ENCODE assay signal across 12 cellular contexts in genomic region chr14:51248041-51248987, GRCh38. TPM values are rescaled to one million over a fixed set of nuclear protein-coding genes. Genes with fewer than 3 reads are reported as not detected.
DNase-seq lines count a peak whose midpoint lies in the region; ATAC-seq and TF ChIP-seq lines count a peak whose summit lies in the region.
"Had no signal": no experiment of that assay in that cellular context is flagged by ENCODE, and none has a peak within 500 bp of the region (broad histone marks: within the 10 kb centered on the region; RNA-seq: fewer than 3 reads in every experiment).

No MANE protein-coding gene starts in this region.

- no peak overlapping the region for H3K4me3 Mint-ChIP-seq in CD4-positive, alpha-beta T cell

- POLR2A ChIA-PET in CD4-positive, alpha-beta T cell (lab: Charles Lee) = no interaction called here

- intact Hi-C loops in CD4-positive, alpha-beta T cell (cut with DNase I, micrococcal nuclease) = loop anchor here in 1 of 2 experiments (10.0 kb wide), 1 partner anchor 1906 kb away; the partner anchor contains the start of gene DDHD1
- intact Hi-C loops in left lung (cut with DNase I) = no loop called here

- H3K4me3 ChIP-seq in GM12865 (ENCODE audit: low read depth, low read length) (no peak overlapping the region), left lung (no peak overlapping the region)
- H3K4me3 ChIP-seq: gastroesophageal sphincter had no signal

- peak; percentile 81 for ATAC-seq in GM19455 (IDR thresholded peaks at IDR 0.05; ENCODE audit: unreplicated experiment)
- ATAC-seq in HG03064 (IDR thresholded peaks at IDR 0.05; ENCODE audit: low read depth, unreplicated experiment) = peak; percentile 75
- no peak for ATAC-seq in CD4-positive, alpha-beta T cell (ENCODE audit: poor library complexity)
- ATAC-seq in left lung = no peak
- ATAC-seq: gastroesophageal sphincter had no signal

- peaks cover 0 to 10% of the 10 kb centered on the region in 2 donors for H3K4me1 ChIP-seq in left lung

- CTCF ChIA-PET in CD4-positive, alpha-beta T cell (lab: Charles Lee) = no interaction called here

- no peak overlapping the region for H3K27ac Mint-ChIP-seq in CD4-positive, alpha-beta T cell

- no peaks in the 10 kb centered on the region for H3K9me3 ChIP-seq in CD4-positive, alpha-beta T cell (ENCODE audit: control insufficient read depth, low read length)
- H3K9me3 ChIP-seq in left lung = no peaks in the 10 kb centered on the region
- H3K9me3 ChIP-seq: gastroesophageal sphincter, neutrophil had no signal

- H3K27ac ChIP-seq in caudate nucleus (ENCODE audit: low read depth, low read length) (peak overlapping the region; percentile 6), left lung (no peak overlapping the region)
- no peak overlapping the region for H3K27ac ChIP-seq in CD4-positive, alpha-beta T cell (ENCODE audit: low read depth, low read length)
- H3K27ac ChIP-seq: gastroesophageal sphincter, neutrophil had no signal

- H3K36me3 Mint-ChIP-seq in CD4-positive, alpha-beta T cell (ENCODE audit: low read depth) = peaks cover 75% of the 10 kb centered on the region

- peaks cover 35% of the 10 kb centered on the region for H3K4me1 Mint-ChIP-seq in CD4-positive, alpha-beta T cell (ENCODE audit: low read depth)

- peaks cover 0 to 79% of the 10 kb centered on the region in 2 donors for H3K36me3 ChIP-seq in left lung

- H3K9me3 Mint-ChIP-seq in CD4-positive, alpha-beta T cell = no peaks in the 10 kb centered on the region

- TF ChIP-seq CTCF in GM12865 (IDR thresholded peaks at IDR 0.05; ENCODE audit: insufficient read depth, low read depth, low read length, missing control alignments) (no peak), left lung (IDR thresholded peaks at IDR 0.05) (no peak)
- TF ChIP-seq CTCF in CD4-positive, alpha-beta T cell (IDR thresholded peaks at IDR 0.05) = no peak

- H3K27me3 ChIP-seq in CD4-positive, alpha-beta T cell (ENCODE audit: control insufficient read depth, insufficient read depth, low read length) = no peaks in the 10 kb centered on the region
- no peaks in the 10 kb centered on the region for H3K27me3 ChIP-seq in left lung
- H3K27me3 ChIP-seq: gastroesophageal sphincter, neutrophil had no signal

- H3K27me3 Mint-ChIP-seq in CD4-positive, alpha-beta T cell = no peaks in the 10 kb centered on the region

- DNase-seq in GM12865 (ENCODE audit: low read depth) = peak; percentile 40
- peak in 1 of 61 donors; percentile 1 for DNase-seq in caudate nucleus (lab: John Stamatoyannopoulos, UW)
- DNase-seq in CD4-positive, alpha-beta T cell = no peak
- no peak for DNase-seq in left lung
- DNase-seq in kidney tubule cell (ENCODE audit: low spot score) = no peak
- DNase-seq in glomerular visceral epithelial cell (ENCODE audit: extremely low spot score) = no peak
- DNase-seq: anterior cingulate cortex, NCI-H524 had no signal

RNA-seq across cellular contexts. Expression of gene TMX1, which starts 8.3 kb away (rescaled TPM):
- 10 to 100 TPM in 1 of 2 experiments, 1 to 10 TPM in 1; 9.5 to 11.0 TPM for total RNA-seq in CD4-positive, alpha-beta T cell
- 10 to 100 TPM; 32.7 to 49.2 TPM for total RNA-seq in left lung

Comparison
In these comparisons a context has a peak if more than half of its experiments do, and no peak if none do; other contexts are left out.
1. ATAC-seq: peak in GM19455 (single experiment) and HG03064 (single experiment); none in CD4-positive, alpha-beta T cell (single experiment) and left lung (single experiment).